In genomic region chr2:237156857-237157550, GRCh38 we compare ENCODE assay signal across 11 cellular contexts.
DNase-seq lines count a peak whose midpoint lies in the region; ATAC-seq and TF ChIP-seq lines count a peak whose summit lies in the region.
"Had no signal": no experiment of that assay in that cellular context is flagged by ENCODE, and none has a peak within 500 bp of the region (broad histone marks: within the 10 kb centered on the region; RNA-seq: fewer than 3 reads in every experiment).

No MANE protein-coding gene starts in this region.

- H3K4me2 ChIP-seq in fibroblast of lung (ENCODE audit: extremely low read depth, insufficient read depth, low read length) (peak overlapping the region; percentile 19), smooth muscle cell (peak overlapping the region; percentile 42)

- H3K79me2 ChIP-seq in fibroblast of lung (ENCODE audit: control insufficient read depth, insufficient read depth, low read length) (no peaks in the 10 kb centered on the region), smooth muscle cell (ENCODE audit: low read depth) (peaks cover 30% of the 10 kb centered on the region)

- peaks cover 17% of the 10 kb centered on the region for H3F3A ChIP-seq in smooth muscle cell (ENCODE audit: low read depth)

- peak overlapping the region; percentile 58 for H3K9ac ChIP-seq in fibroblast of lung (ENCODE audit: insufficient read depth, low read length)
- H3K9ac ChIP-seq in smooth muscle cell (ENCODE audit: low read depth), result peak overlapping the region; percentile 76

- TF ChIP-seq CTCF in fibroblast of lung (conservative IDR thresholded peaks at IDR 0.05 in 1 of 2, IDR thresholded peaks at IDR 0.05 in 1 of 2; ENCODE audit: low read depth in 1 of 2, low read length in 2 of 2), result no peak
- TF ChIP-seq CTCF in smooth muscle cell (IDR thresholded peaks at IDR 0.05; ENCODE audit: borderline replicate concordance, insufficient read depth, poor library complexity, severe bottlenecking), result no peak

- H3K4me3 ChIP-seq in fibroblast of lung (replicated peaks in 1 of 4; ENCODE audit: control extremely low read depth in 1 of 4, insufficient read depth in 1 of 4, low read depth in 3 of 4, low read length in 4 of 4) (no peak overlapping the region), smooth muscle cell (no peak overlapping the region)
- H3K4me3 ChIP-seq: lung had no signal

- peaks cover 28% of the 10 kb centered on the region for H3K4me1 ChIP-seq in fibroblast of lung (ENCODE audit: control insufficient read depth, extremely low read depth, insufficient read depth, low read length)
- peaks cover 19% of the 10 kb centered on the region for H3K4me1 ChIP-seq in smooth muscle cell (ENCODE audit: low read depth)

- no peaks in the 10 kb centered on the region for H4K20me1 ChIP-seq in fibroblast of lung (ENCODE audit: control insufficient read depth, extremely low read depth, insufficient read depth, low read length)
- H4K20me1 ChIP-seq in smooth muscle cell (ENCODE audit: low read depth), result no peaks in the 10 kb centered on the region

- H3K36me3 ChIP-seq in fibroblast of lung (ENCODE audit: control insufficient read depth, insufficient read depth, low read length), result no peaks in the 10 kb centered on the region
- H3K36me3 ChIP-seq in smooth muscle cell (ENCODE audit: low read depth), result no peaks in the 10 kb centered on the region

- DNase-seq in Daoy (ENCODE audit: low read depth), result peak; percentile 32
- DNase-seq in fibroblast of lung (ENCODE audit: low read depth in 2 of 2), result no peak
- DNase-seq in smooth muscle cell (lab: John Stamatoyannopoulos, UW; ENCODE audit: unreplicated experiment), result no peak
- no peak for DNase-seq in AG08396 (ENCODE audit: low spot score)
- DNase-seq in ACHN, result no peak
- DNase-seq: NCI-H226, T-cell had no signal

- in situ Hi-C loops in ACHN (cut with HindIII; ENCODE audit: low pct_ligation_motif_present, low pct_unique_long_range_greater_than_20kb, low sequenced_read_pairs), result no loop called here

- H3K27me3 ChIP-seq in fibroblast of lung (ENCODE audit: control insufficient read depth, insufficient read depth, low read length) (no peaks in the 10 kb centered on the region), smooth muscle cell (ENCODE audit: low read depth) (no peaks in the 10 kb centered on the region)

- H3K27ac ChIP-seq in fibroblast of lung (ENCODE audit: insufficient read depth, low read length) (peak overlapping the region; percentile 74), smooth muscle cell (ENCODE audit: low read depth) (peak overlapping the region; percentile 98)

- H2AFZ ChIP-seq in fibroblast of lung (ENCODE audit: low read length) (peak overlapping the region; percentile 64), smooth muscle cell (ENCODE audit: low read depth) (no peak overlapping the region)

- WGBS in smooth muscle cell (ENCODE audit: low lambda C conversion rate), result 91% methylated on average over 32 of the region's 32 CpGs

- ATAC-seq in SK-N-SH treated with all-trans-retinoic acid at 6 μM for 48 hours, result peak; percentile 12; the same call in 2 of the 3 replicates
- ATAC-seq in GM18519 (IDR thresholded peaks at IDR 0.05; ENCODE audit: low FRiP score, unreplicated experiment), result no peak
- ATAC-seq in GM19452 (IDR thresholded peaks at IDR 0.05; ENCODE audit: unreplicated experiment), result no peak

- H3K9me3 ChIP-seq in fibroblast of lung (ENCODE audit: control insufficient read depth, insufficient read depth, low read depth, low read length) (no peaks in the 10 kb centered on the region), smooth muscle cell (replicated peaks; ENCODE audit: low read depth) (no peaks in the 10 kb centered on the region)

TF ChIP-seq in SK-N-SH treated with all-trans-retinoic acid at 6 μM for 48 hours, 23 proteins besides CTCF, POLR2A, EP300 and RAD21:
- TF ChIP-seq TSHZ2 (CRISPR knock-in tag; IDR thresholded peaks at IDR 0.05) (no peak), TCF4 (CRISPR knock-in tag; IDR thresholded peaks at IDR 0.05; ENCODE audit: borderline replicate concordance) (no peak), SNAI2 (CRISPR knock-in tag; IDR thresholded peaks at IDR 0.05) (no peak), ZFP3 (CRISPR knock-in tag; IDR thresholded peaks at IDR 0.05) (no peak), ISL1 (CRISPR knock-in tag; IDR thresholded peaks at IDR 0.05) (no peak), OSR1 (CRISPR knock-in tag; IDR thresholded peaks at IDR 0.05) (no peak), PATZ1 (CRISPR knock-in tag; IDR thresholded peaks at IDR 0.05; ENCODE audit: borderline replicate concordance) (no peak), PPARA (CRISPR knock-in tag; IDR thresholded peaks at IDR 0.05; ENCODE audit: borderline replicate concordance) (no peak), CREB5 (CRISPR knock-in tag; IDR thresholded peaks at IDR 0.05; ENCODE audit: low read depth) (no peak), ZNF565 (CRISPR knock-in tag; conservative IDR thresholded peaks at IDR 0.05; ENCODE audit: low read depth) (no peak), ARNTL (CRISPR knock-in tag; IDR thresholded peaks at IDR 0.05; ENCODE audit: borderline replicate concordance, low read depth) (no peak), ZNF70 (CRISPR knock-in tag; IDR thresholded peaks at IDR 0.05) (no peak), GLIS3 (CRISPR knock-in tag; IDR thresholded peaks at IDR 0.05) (no peak), RARB (CRISPR knock-in tag; IDR thresholded peaks at IDR 0.05) (no peak), TOX (CRISPR knock-in tag; IDR thresholded peaks at IDR 0.05; ENCODE audit: borderline replicate concordance) (no peak), ZC3H10 (CRISPR knock-in tag; IDR thresholded peaks at IDR 0.05) (no peak), CSDC2 (CRISPR knock-in tag; IDR thresholded peaks at IDR 0.05) (no peak), POU6F1 (CRISPR knock-in tag; IDR thresholded peaks at IDR 0.05; ENCODE audit: borderline replicate concordance, low read depth) (no peak), BACH2 (CRISPR knock-in tag; IDR thresholded peaks at IDR 0.05; ENCODE audit: borderline replicate concordance) (no peak)
